Comparison of ENCODE assay signal across 8 cellular contexts in the genomic region with DNA sequence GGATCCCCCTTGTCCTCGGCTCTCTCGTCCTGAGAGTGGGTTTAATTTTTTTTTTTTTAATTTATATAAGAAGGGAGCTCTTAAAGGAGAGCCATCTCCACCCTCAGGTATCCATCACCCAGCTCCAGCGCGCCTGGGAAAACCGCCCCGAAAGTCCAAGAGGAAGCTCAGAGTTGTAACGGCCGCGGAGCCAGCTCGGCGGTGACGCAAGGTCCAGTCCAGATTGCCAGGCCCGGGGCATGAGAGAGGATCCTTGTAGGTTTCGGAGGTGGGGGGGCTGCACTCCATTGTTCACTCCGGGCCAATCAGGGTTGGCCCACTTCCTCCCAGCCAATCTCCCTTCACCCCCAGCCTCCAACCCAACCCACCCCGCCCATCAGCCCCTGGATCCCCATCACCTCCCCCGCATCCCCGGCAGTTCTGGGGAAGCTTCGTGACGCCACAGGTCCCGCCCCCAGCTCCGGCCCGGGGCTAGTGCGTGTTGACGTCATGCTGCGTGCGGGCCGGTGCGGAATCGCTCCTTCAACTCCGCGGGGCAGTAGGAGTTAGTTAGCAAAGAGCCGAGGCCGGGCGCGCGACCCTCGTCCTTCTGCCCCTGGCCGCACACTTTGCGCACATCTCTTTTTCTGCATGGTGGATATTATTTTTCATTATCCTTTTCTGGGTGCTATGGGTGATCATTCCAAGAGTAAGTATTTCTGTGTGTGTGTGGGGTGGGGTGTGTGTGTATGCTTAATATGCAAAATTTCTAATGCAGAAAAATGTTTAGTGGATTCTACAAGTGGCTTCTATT. TPM values are rescaled to one million over a fixed set of nuclear protein-coding genes. Genes with fewer than 3 reads are reported as not detected.
DNase-seq lines count a peak whose midpoint lies in the region; ATAC-seq and TF ChIP-seq lines count a peak whose summit lies in the region.

TSS of gene ISL2 (plus strand) at position 520 of the 793 bp plus-strand sequence. CDS start at position 631, 111 bp downstream.

- POLR2A ChIA-PET in GM10248 (lab: Yijun Ruan, JAX) (interaction anchor here (0.5 to 0.7 kb wide), 6 partner anchors 23 to 1936 kb away, joined by 3 to 5 read pairs (median 4); no protein-coding TSS in a partner anchor), activated B cell treated with CpG ODN at 0.5 μM for 24 hours (lab: Charles Lee) (interaction anchor here (0.5 to 2.0 kb wide), 8 partner anchors 9 to 885 kb away, joined by 3 to 16 read pairs (median 4); partner anchors contain the start of genes ETFA and SIN3A)

- H3K4me3 Mint-ChIP-seq in activated B cell treated with CpG ODN at 0.5 μM for 24 hours = peak within 1 kb of the TSS; percentile 82
- peak within 1 kb of the TSS; percentile 92 to 98 for H3K4me3 Mint-ChIP-seq in stimulated activated naive CD8-positive, alpha-beta T cell treated with anti-CD3 and anti-CD28 coated beads, Interleukin-15, amount 100 ng/mL, for 72 hours

- H3K4me3 ChIP-seq in H7 (ENCODE audit: insufficient read depth, low read depth, low read length) (peak within 1 kb of the TSS; percentile 39), epithelial cell of proximal tubule (ENCODE audit: low read depth, low read length) (peak within 1 kb of the TSS; percentile 16), muscle layer of colon (ENCODE audit: low read depth in 1 of 2, low read length in 2 of 2) (peak within 1 kb of the TSS; percentile 57 to 65)

- H3K9me3 Mint-ChIP-seq in activated B cell treated with CpG ODN at 0.5 μM for 24 hours = no peaks in the 10 kb centered on the region
- H3K9me3 Mint-ChIP-seq in stimulated activated naive CD8-positive, alpha-beta T cell treated with anti-CD3 and anti-CD28 coated beads, Interleukin-15, amount 100 ng/mL, for 72 hours = no peaks in the 10 kb centered on the region

- no peaks in the 10 kb centered on the region for H3K36me3 Mint-ChIP-seq in activated B cell treated with CpG ODN at 0.5 μM for 24 hours (ENCODE audit: low read depth)

- H3K27me3 ChIP-seq in H7 (ENCODE audit: control insufficient read depth, insufficient read depth, low read length) (peaks cover 68% of the 10 kb centered on the region), muscle layer of colon (ENCODE audit: control insufficient read depth in 1 of 2, insufficient read depth in 2 of 2, low read length in 2 of 2) (peaks cover 48 to 66% of the 10 kb centered on the region in 2 donors)

- H3K4me1 Mint-ChIP-seq in activated B cell treated with CpG ODN at 0.5 μM for 24 hours = peaks cover 57% of the 10 kb centered on the region
- peaks cover 58% of the 10 kb centered on the region for H3K4me1 Mint-ChIP-seq in stimulated activated naive CD8-positive, alpha-beta T cell treated with anti-CD3 and anti-CD28 coated beads, Interleukin-15, amount 100 ng/mL, for 72 hours

- TF ChIP-seq CTCF in GM10248 (IDR thresholded peaks at IDR 0.05; ENCODE audit: control extremely low read depth, extremely low read depth, low read depth, missing control alignments) (no peak), activated B cell treated with CpG ODN at 0.5 μM for 24 hours (IDR thresholded peaks at IDR 0.05) (no peak), epithelial cell of proximal tubule (conservative IDR thresholded peaks at IDR 0.05; ENCODE audit: low read depth, low read length) (no peak)

- peak within 1 kb of the TSS; percentile 60 for H3K27ac Mint-ChIP-seq in activated B cell treated with CpG ODN at 0.5 μM for 24 hours
- peak within 1 kb of the TSS; percentile 69 to 87 for H3K27ac Mint-ChIP-seq in stimulated activated naive CD8-positive, alpha-beta T cell treated with anti-CD3 and anti-CD28 coated beads, Interleukin-15, amount 100 ng/mL, for 72 hours

- H3K4me1 ChIP-seq in muscle layer of colon (ENCODE audit: insufficient read depth, low read length) = peaks cover 21% of the 10 kb centered on the region

- intact Hi-C loops in activated B cell treated with CpG ODN at 0.5 μM for 24 hours (cut with micrococcal nuclease) = loop anchor here (5.0 to 10.0 kb wide), 2 partner anchors 506 to 528 kb away; no protein-coding TSS in a partner anchor

- no peaks in the 10 kb centered on the region for H3K9me3 ChIP-seq in muscle layer of colon (ENCODE audit: low read length)

- peak within 1 kb of the TSS; percentile 20 for H3K9ac ChIP-seq in muscle layer of colon (ENCODE audit: low read length)

- H3K27ac ChIP-seq in muscle layer of colon (ENCODE audit: low read depth, low read length) = peak within 1 kb of the TSS; percentile 3

- CTCF ChIA-PET in GM10248 (lab: Yijun Ruan, JAX) = interaction anchor here (0.6 to 2.2 kb wide), 7 partner anchors 8 to 490 kb away, joined by 3 to 7 read pairs (median 4); no protein-coding TSS in a partner anchor
- CTCF ChIA-PET in activated B cell treated with CpG ODN at 0.5 μM for 24 hours (lab: Charles Lee) = interaction anchor here (1.2 kb wide), 1 partner anchor 10 kb away, joined by 3 read pairs; no protein-coding TSS in a partner anchor

- DNase-seq in GM10248 (ENCODE audit: extremely low spot score) = peak; percentile 95
- peak; percentile 97 for DNase-seq in H7
- peak; percentile 97 for DNase-seq in MV-4-11 (lab: John Stamatoyannopoulos, UW)
- peak; percentile 45 for DNase-seq in activated B cell treated with CpG ODN at 0.5 μM for 24 hours
- DNase-seq in epithelial cell of proximal tubule (ENCODE audit: low read depth) = no peak
- peak; percentile 73 to 86 for DNase-seq in stimulated activated naive CD8-positive, alpha-beta T cell treated with anti-CD3 and anti-CD28 coated beads, Interleukin-15, amount 100 ng/mL, for 72 hours
- DNase-seq in RKO (ENCODE audit: low spot score) = no peak

- peaks cover 56% of the 10 kb centered on the region for H3K27me3 Mint-ChIP-seq in activated B cell treated with CpG ODN at 0.5 μM for 24 hours
- peaks cover 92% of the 10 kb centered on the region for H3K27me3 Mint-ChIP-seq in stimulated activated naive CD8-positive, alpha-beta T cell treated with anti-CD3 and anti-CD28 coated beads, Interleukin-15, amount 100 ng/mL, for 72 hours

- H3K36me3 ChIP-seq in H7 (replicated peaks; ENCODE audit: control insufficient read depth, insufficient read depth, low read length) (no peaks in the 10 kb centered on the region), muscle layer of colon (ENCODE audit: insufficient read depth, low read length) (no peaks in the 10 kb centered on the region)

- ATAC-seq in activated B cell treated with CpG ODN at 0.5 μM for 24 hours (ENCODE audit: low read depth) = peak; percentile 43
- ATAC-seq in stimulated activated naive CD8-positive, alpha-beta T cell treated with anti-CD3 and anti-CD28 coated beads, Interleukin-15, amount 100 ng/mL, for 72 hours = peak; percentile 72

RNA-seq across cellular contexts. Expression of gene ISL2, which starts in this region (rescaled TPM):
- 0.33 TPM in 1 of 2 replicates, not detected in the other for total RNA-seq in H7 (2014; rRNA removed; shearing (Covaris generic))
- total RNA-seq in activated B cell treated with CpG ODN at 0.5 μM for 24 hours (0.35 and 0.39 TPM in 2 replicates), epithelial cell of proximal tubule (0.58 and 0.69 TPM in 2 replicates)

Comparison
In these comparisons a context has a peak if more than half of its experiments do, and no peak if none do; other contexts are left out.
1. Peak in DNase-seq and H3K4me3 ChIP-seq in H7; RNA of the gene not detected or under 1 TPM.
2. Peak in DNase-seq and ATAC-seq in activated B cell treated with CpG ODN at 0.5 μM for 24 hours; RNA of the gene not detected or under 1 TPM.
3. DNase-seq: peak in GM10248 (single experiment), MV-4-11 (single experiment) and stimulated activated naive CD8-positive, alpha-beta T cell treated with anti-CD3 and anti-CD28 coated beads, Interleukin-15, amount 100 ng/mL, for 72 hours (2 of 2); none in epithelial cell of proximal tubule (single experiment) and RKO (single experiment).
4. Peak in every context shown above with its lines, with median percentiles within 50 percentile points of each other: H3K4me3 ChIP-seq.